In the genomic region with DNA sequence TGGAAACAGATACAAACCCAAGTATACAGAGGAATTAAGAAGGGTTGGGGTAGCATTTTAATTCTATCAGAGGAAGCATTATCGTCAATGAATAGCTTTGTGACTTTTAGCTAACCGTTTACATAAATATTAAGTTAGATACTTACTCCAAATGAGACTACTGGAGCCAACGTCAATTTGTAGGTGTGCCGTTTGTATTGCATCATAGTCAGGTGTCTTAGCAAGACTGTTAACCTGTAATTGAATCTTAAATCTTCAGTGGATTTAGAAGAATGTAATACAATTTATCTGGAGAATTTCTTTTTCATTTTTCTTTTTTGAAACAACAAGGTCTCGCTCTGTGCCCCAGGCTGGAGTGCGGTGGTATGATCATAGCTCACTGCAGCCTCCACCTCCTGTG, we compare ENCODE assay signal across 20 cellular contexts.
"Had no signal": no experiment of that assay in that cellular context is flagged by ENCODE, and none has a peak within 500 bp of the region (broad histone marks: within the 10 kb centered on the region; RNA-seq: fewer than 3 reads in every experiment).

No MANE protein-coding gene starts in this region.

- H3K9me3 Mint-ChIP-seq: natural killer cell, neural crest cell had no signal

- H3K9me3 ChIP-seq: esophagus squamous epithelium, gastroesophageal sphincter, right atrium auricular region, sigmoid colon, stomach, suprapubic skin, tibial nerve, upper lobe of right lung, vagina had no signal

- H3K27ac ChIP-seq: suprapubic skin, upper lobe of right lung, vagina had no signal

- ATAC-seq: gastroesophageal sphincter, left cardiac atrium, natural killer cell, upper lobe of right lung had no signal

- H3K27me3 ChIP-seq: esophagus squamous epithelium, gastroesophageal sphincter, right atrium auricular region, sigmoid colon, stomach, suprapubic skin, tibial nerve, upper lobe of right lung, vagina had no signal

- DNase-seq: esophagus squamous epithelium; foreskin fibroblast; glutamatergic neuron; islet precursor cell; left cardiac atrium; natural killer cell; posterior cingulate gyrus; sigmoid colon; stimulated activated CD4-positive, alpha-beta T cell treated with anti-CD3 and anti-CD28 coated beads, Interleukin-2, amount 100 ng/mL, for 24 hours; stimulated activated CD4-positive, alpha-beta T cell treated with anti-CD3 and anti-CD28 coated beads, Interleukin-4, amount 100 ng/mL, for 4 hours; stimulated activated naive CD4-positive, alpha-beta T cell; stomach; upper lobe of right lung had no signal

- H3K36me3 Mint-ChIP-seq: natural killer cell had no signal

- H3K4me3 Mint-ChIP-seq: natural killer cell had no signal

- H3K36me3 ChIP-seq: esophagus squamous epithelium, gastroesophageal sphincter, right atrium auricular region, suprapubic skin, tibial nerve, upper lobe of right lung, vagina had no signal

- H3K4me3 ChIP-seq: esophagus squamous epithelium, gastroesophageal sphincter, right atrium auricular region, sigmoid colon, skin epidermis, stomach, suprapubic skin, tibial nerve, upper lobe of right lung, vagina had no signal
